ENCODE assay signal across 11 cellular contexts in the genomic region with DNA sequence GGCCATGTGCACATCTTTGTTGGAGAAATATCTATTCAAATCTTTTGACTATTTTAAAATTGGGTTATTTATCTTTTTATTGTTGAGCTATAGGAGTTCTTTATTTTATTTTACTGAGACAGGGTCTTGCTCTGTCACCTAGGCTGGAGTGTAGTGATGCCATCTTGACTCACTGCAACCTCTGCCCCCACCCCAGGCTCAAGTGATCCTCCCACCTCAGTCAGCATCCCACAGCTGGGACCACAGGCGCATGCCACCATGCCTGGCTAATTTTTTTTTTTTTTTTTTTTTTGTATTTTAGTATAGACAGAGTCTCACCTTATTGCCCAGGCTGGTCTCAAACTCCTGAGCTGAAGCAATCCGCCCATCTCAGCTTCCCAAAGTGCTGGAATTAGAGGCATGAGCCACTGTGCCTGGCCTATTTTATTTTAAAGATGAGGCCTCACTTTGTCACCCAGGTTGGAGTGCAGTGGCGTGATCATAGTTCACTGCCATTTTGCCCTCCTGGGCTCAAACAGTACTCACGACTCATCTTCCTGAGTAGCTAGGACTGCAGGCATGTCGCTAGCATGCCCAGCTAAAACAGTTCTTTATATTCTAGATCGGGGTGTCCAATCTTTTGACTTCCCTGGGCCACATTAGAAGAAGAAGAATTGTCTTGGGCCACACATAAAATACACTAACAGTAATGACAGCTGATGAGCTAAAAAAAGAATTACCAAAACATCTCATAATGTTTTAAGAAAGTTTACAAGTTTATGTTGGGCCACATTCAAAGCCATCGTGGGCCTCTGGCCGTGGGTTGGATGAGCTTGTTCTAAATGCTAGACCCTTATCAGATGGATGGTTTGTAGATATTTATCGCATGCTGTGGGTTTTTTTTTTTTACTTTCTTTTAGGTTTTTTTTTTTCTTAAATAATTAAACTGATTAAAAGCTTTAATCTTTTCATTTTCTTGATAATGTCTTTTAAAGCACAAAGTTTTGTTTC. TPM values are rescaled to one million over a fixed set of nuclear protein-coding genes. Genes with fewer than 3 reads are reported as not detected.
DNase-seq lines count a peak whose midpoint lies in the region; ATAC-seq, FAIRE-seq and TF ChIP-seq lines count a peak whose summit lies in the region.
"Had no signal": no experiment of that assay in that cellular context is flagged by ENCODE, and none has a peak within 500 bp of the region (broad histone marks: within the 10 kb centered on the region; RNA-seq: fewer than 3 reads in every experiment).

No MANE protein-coding gene starts in this region.

- no peak for TF ChIP-seq POLR2A in A549 (IDR thresholded peaks at IDR 0.05; ENCODE audit: low read length)

- no peak for DNase-seq in A549 (ENCODE audit: low read depth in 1 of 2, low spot score in 1 of 2)
- no peak for DNase-seq in activated naive CD4-positive, alpha-beta T cell treated with anti-CD3 and anti-CD28 coated beads, Interleukin-2, amount 10 ng/mL, durations not matched to agents 7 days and 5 days
- no peak for DNase-seq in memory B cell (ENCODE audit: low spot score in 2 of 2)
- no peak for DNase-seq in caudate nucleus (lab: John Stamatoyannopoulos, UW)
- no peak for DNase-seq in pancreas
- DNase-seq in kidney glomerular epithelial cell (lab: John Stamatoyannopoulos, UW): no peak
- DNase-seq in cardiac septum (ENCODE audit: low spot score): no peak
- DNase-seq: NCI-H1417 had no signal

- no peaks in the 10 kb centered on the region for H3K9me3 Mint-ChIP-seq in activated naive CD4-positive, alpha-beta T cell treated with anti-CD3 and anti-CD28 coated beads, Interleukin-2, amount 10 ng/mL, durations not matched to agents 7 days and 5 days
- no peaks in the 10 kb centered on the region for H3K9me3 Mint-ChIP-seq in memory B cell

- POLR2A ChIA-PET in A549 (lab: Yijun Ruan, JAX): no interaction called here

- no peaks in the 10 kb centered on the region for H3K27me3 Mint-ChIP-seq in activated naive CD4-positive, alpha-beta T cell treated with anti-CD3 and anti-CD28 coated beads, Interleukin-2, amount 10 ng/mL, durations not matched to agents 7 days and 5 days
- H3K27me3 Mint-ChIP-seq in memory B cell: no peaks in the 10 kb centered on the region

- peak overlapping the region; percentile 28; the same call in 2 of the 3 replicates for H3K4me2 ChIP-seq in A549

- H3K4me1 Mint-ChIP-seq in activated naive CD4-positive, alpha-beta T cell treated with anti-CD3 and anti-CD28 coated beads, Interleukin-2, amount 10 ng/mL, durations not matched to agents 7 days and 5 days: peaks cover 57% of the 10 kb centered on the region
- H3K4me1 Mint-ChIP-seq in memory B cell: peaks cover 25% of the 10 kb centered on the region

- TF ChIP-seq EP300 in A549 (IDR thresholded peaks at IDR 0.05): no peak

- peaks cover 31% of the 10 kb centered on the region for H3K4me1 ChIP-seq in A549
- H3K4me1 ChIP-seq in HUES64 (ENCODE audit: insufficient read depth, low read length): 0 out of 2 replicates have a peak, but pooled peaks cover 5% of the 10 kb centered on the region
- peaks cover 0 to 4% (median 0%) of the 10 kb centered on the region in 3 donors for H3K4me1 ChIP-seq in pancreas

- TF ChIP-seq CTCF in A549 (IDR thresholded peaks at IDR 0.05) (no peak), pancreas (IDR thresholded peaks at IDR 0.05) (no peak)

- H3K36me3 ChIP-seq in HUES64 (ENCODE audit: insufficient read depth, low read length): no peaks in the 10 kb centered on the region
- no peaks in the 10 kb centered on the region for H3K36me3 ChIP-seq in pancreas
- H3K36me3 ChIP-seq: neutrophil had no signal

- ATAC-seq in A549 (peak in 1 of 2 experiments; percentile 55; a peak in 3 of 6 replicates), memory B cell (ENCODE audit: low read depth) (no peak), pancreas (no peak)

- no peak for TF ChIP-seq RAD21 in A549 (conservative IDR thresholded peaks at IDR 0.05 in 1 of 2, IDR thresholded peaks at IDR 0.05 in 1 of 2)

- peak overlapping the region; percentile 71 for H3K27ac Mint-ChIP-seq in activated naive CD4-positive, alpha-beta T cell treated with anti-CD3 and anti-CD28 coated beads, Interleukin-2, amount 10 ng/mL, durations not matched to agents 7 days and 5 days
- peak overlapping the region; percentile 60 for H3K27ac Mint-ChIP-seq in memory B cell

- H3K36me3 Mint-ChIP-seq in activated naive CD4-positive, alpha-beta T cell treated with anti-CD3 and anti-CD28 coated beads, Interleukin-2, amount 10 ng/mL, durations not matched to agents 7 days and 5 days: peaks cover 13% of the 10 kb centered on the region
- peaks cover 2% of the 10 kb centered on the region for H3K36me3 Mint-ChIP-seq in memory B cell

- no peak overlapping the region for H3K4me3 Mint-ChIP-seq in activated naive CD4-positive, alpha-beta T cell treated with anti-CD3 and anti-CD28 coated beads, Interleukin-2, amount 10 ng/mL, durations not matched to agents 7 days and 5 days
- H3K4me3 Mint-ChIP-seq in memory B cell: no peak overlapping the region

- peak overlapping the region; percentile 28 to 37; a peak in 4 of 6 replicates for H3K27ac ChIP-seq in A549
- peak overlapping the region; percentile 30; the same call in 1 of the 2 replicates for H3K27ac ChIP-seq in HUES64 (ENCODE audit: low read depth, low read length)
- no peak overlapping the region for H3K27ac ChIP-seq in caudate nucleus (ENCODE audit: low read depth, low read length)
- no peak overlapping the region for H3K27ac ChIP-seq in pancreas
- H3K27ac ChIP-seq: neutrophil had no signal

- no peak for FAIRE-seq in A549 (lab: Jason Lieb, UNC)
- FAIRE-seq in pancreas (lab: Jason Lieb, UNC): no peak
- FAIRE-seq: frontal cortex had no signal

- CTCF ChIA-PET in A549 (lab: Yijun Ruan, JAX): interaction anchor here (0.6 to 1.8 kb wide), 6 partner anchors 42 to 142 kb away, joined by 3 to 5 read pairs (median 4); partner anchors contain the start of gene CNEP1R1
- CTCF ChIA-PET in activated naive CD4-positive, alpha-beta T cell treated with anti-CD3 and anti-CD28 coated beads, Interleukin-2, amount 10 ng/mL, durations not matched to agents 7 days and 5 days (lab: Charles Lee): interaction anchor here (1.2 to 2.3 kb wide), 5 partner anchors 10 to 99 kb away, joined by 3 to 9 read pairs (median 4); no protein-coding TSS in a partner anchor

- no peak overlapping the region for H3K9ac ChIP-seq in HUES64 (ENCODE audit: low read depth, low read length)

- H3K4me3 ChIP-seq in A549 (no peak overlapping the region), HUES64 (ENCODE audit: low read length) (no peak overlapping the region), pancreas (no peak overlapping the region)

- intact Hi-C loops in pancreas (cut with DNase I): no loop called here
- intact Hi-C loops in cardiac septum (cut with DNase I): no loop called here

- 78% methylated on average over 9 of the region's 9 CpGs for WGBS in A549 (ENCODE audit: missing lambda C conversion rate)
- WGBS in HUES64: 90% methylated on average over 7 of the region's 9 CpGs
- WGBS in pancreas, 2 donors: 86 to 89% methylated on average over 9 of the region's 9 CpGs

- H3K9me3 ChIP-seq in A549 (no peaks in the 10 kb centered on the region), HUES64 (ENCODE audit: insufficient read depth, low read depth, low read length) (no peaks in the 10 kb centered on the region), pancreas (no peaks in the 10 kb centered on the region)
- H3K9me3 ChIP-seq: neutrophil had no signal

- H3K27me3 ChIP-seq in HUES64 (ENCODE audit: insufficient read depth, low read length): no peaks in the 10 kb centered on the region
- H3K27me3 ChIP-seq in pancreas: no peaks in the 10 kb centered on the region
- H3K27me3 ChIP-seq: neutrophil had no signal

TF ChIP-seq in A549, 52 proteins besides CTCF, POLR2A, EP300 and RAD21:
- no peak for TF ChIP-seq MAZ (IDR thresholded peaks at IDR 0.05; ENCODE audit: borderline replicate concordance, low read depth, low read length)
- no peak for TF ChIP-seq USF2 (IDR thresholded peaks at IDR 0.05)
- no peak for TF ChIP-seq RNF2 (IDR thresholded peaks at IDR 0.05; ENCODE audit: borderline replicate concordance, low read depth)
- TF ChIP-seq ZNF302 (CRISPR knock-in tag; IDR thresholded peaks at IDR 0.05): no peak
- TF ChIP-seq FOXS1 (CRISPR knock-in tag; IDR thresholded peaks at IDR 0.05): no peak
- no peak for TF ChIP-seq PHF8 (IDR thresholded peaks at IDR 0.05; ENCODE audit: borderline replicate concordance, low read depth)
- TF ChIP-seq JUNB (IDR thresholded peaks at IDR 0.05): no peak
- TF ChIP-seq, protein P1, sequence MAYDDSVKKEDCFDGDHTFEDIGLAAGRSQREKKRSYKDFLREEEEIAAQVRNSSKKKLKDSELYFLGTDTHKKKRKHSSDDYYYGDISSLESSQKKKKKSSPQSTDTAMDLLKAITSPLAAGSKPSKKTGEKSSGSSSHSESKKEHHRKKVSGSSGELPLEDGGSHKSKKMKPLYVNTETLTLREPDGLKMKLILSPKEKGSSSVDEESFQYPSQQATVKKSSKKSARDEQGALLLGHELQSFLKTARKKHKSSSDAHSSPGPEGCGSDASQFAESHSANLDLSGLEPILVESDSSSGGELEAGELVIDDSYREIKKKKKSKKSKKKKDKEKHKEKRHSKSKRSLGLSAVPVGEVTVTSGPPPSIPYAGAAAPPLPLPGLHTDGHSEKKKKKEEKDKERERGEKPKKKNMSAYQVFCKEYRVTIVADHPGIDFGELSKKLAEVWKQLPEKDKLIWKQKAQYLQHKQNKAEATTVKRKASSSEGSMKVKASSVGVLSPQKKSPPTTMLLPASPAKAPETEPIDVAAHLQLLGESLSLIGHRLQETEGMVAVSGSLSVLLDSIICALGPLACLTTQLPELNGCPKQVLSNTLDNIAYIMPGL (CRISPR knock-in tag; IDR thresholded peaks at IDR 0.05; ENCODE audit: borderline replicate concordance): no peak

RNA-seq across cellular contexts. Expression of gene TENT4B, which starts 13.7 kb away (rescaled TPM):
- polyA plus RNA-seq in A549 (2011; rRNA removed) (14.5 and 19.4 TPM in 2 replicates), A549 (2017; fragmentation: RNase III; extraction: RNeasy Plus Mini Kit Qiagen cat#74134 plus additional on column Dnase treatment) (12.2 to 12.5 TPM (median 12.2 TPM) in 3 replicates), pancreas (1 to 10 TPM; 1.9 to 4.8 TPM)
- 5.2 and 6.5 TPM in 2 replicates for polyA plus RNA-seq in A549 (2012; cell fraction: cytosol; rRNA removed)
- 4.1 and 4.4 TPM in 2 replicates for polyA plus RNA-seq in A549 (2012; cell fraction: nucleus; rRNA removed)
- polyA minus RNA-seq in A549 (2011; rRNA and poly(A)+ RNA removed): 14.9 and 17.4 TPM in 2 replicates
- polyA plus RNA-seq in HUES64 (2013, experiment 1 of 2): 8.0 TPM
- 7.2 TPM for polyA plus RNA-seq in HUES64 (2013, experiment 2 of 2)
- total RNA-seq in pancreas (1 to 10 TPM; 4.3 to 7.2 (median 5.8) TPM), cardiac septum (9.1 TPM)

Comparison
In these comparisons a context has a peak if more than half of its experiments do, and no peak if none do; other contexts are left out.
1. H3K27ac ChIP-seq: peak in A549 (2 of 2) and HUES64 (single experiment); none in caudate nucleus (single experiment) and pancreas (0 of 4).